In genomic region chr4:20395160-20395773, GRCh38 we compare ENCODE assay signal across 9 cellular contexts.
A peak's percentile ranks its signal among the peaks of the same experiment; 100 is the strongest.
DNase-seq lines count a peak whose midpoint lies in the region; ATAC-seq and TF ChIP-seq lines count a peak whose summit lies in the region.
"Had no signal": no experiment of that assay in that cellular context is flagged by ENCODE, and none has a peak within 500 bp of the region (broad histone marks: within the 10 kb centered on the region; RNA-seq: fewer than 3 reads in every experiment).

No MANE protein-coding gene starts in this region.

- TF ChIP-seq CTCF in WTC11 (IDR thresholded peaks at IDR 0.05) (peak; percentile 60), type B pancreatic cell (conservative IDR thresholded peaks at IDR 0.05) (peak; percentile 74), vagina (IDR thresholded peaks at IDR 0.05) (no peak)

- H3K4me1 ChIP-seq in iPS DF 6.9 (ENCODE audit: control insufficient read depth, insufficient read depth, low read length) (no peaks in the 10 kb centered on the region), vagina (no peaks in the 10 kb centered on the region)

- H3K4me1 Mint-ChIP-seq in WTC11 (peaks cover 17% of the 10 kb centered on the region), type B pancreatic cell (ENCODE audit: unreplicated experiment) (peaks cover 4% of the 10 kb centered on the region)
- H3K4me1 Mint-ChIP-seq: activated naive CD4-positive, alpha-beta T cell treated with anti-CD3 and anti-CD28 coated beads, Interleukin-2, amount 50 U/mL, for 24 hours had no signal

- H3K36me3 ChIP-seq in iPS DF 6.9 (ENCODE audit: control insufficient read depth, insufficient read depth, low read length): no peaks in the 10 kb centered on the region
- no peaks in the 10 kb centered on the region for H3K36me3 ChIP-seq in vagina

- no peaks in the 10 kb centered on the region for H3K9me3 Mint-ChIP-seq in WTC11
- no peaks in the 10 kb centered on the region for H3K9me3 Mint-ChIP-seq in type B pancreatic cell
- H3K9me3 Mint-ChIP-seq: activated naive CD4-positive, alpha-beta T cell treated with anti-CD3 and anti-CD28 coated beads, Interleukin-2, amount 50 U/mL, for 24 hours had no signal

- no peak overlapping the region for H3K27ac Mint-ChIP-seq in WTC11
- no peak overlapping the region for H3K27ac Mint-ChIP-seq in type B pancreatic cell
- H3K27ac Mint-ChIP-seq: activated naive CD4-positive, alpha-beta T cell treated with anti-CD3 and anti-CD28 coated beads, Interleukin-2, amount 50 U/mL, for 24 hours had no signal

- no peak for TF ChIP-seq POLR2A in vagina (IDR thresholded peaks at IDR 0.05)

- H3K9me3 ChIP-seq in iPS DF 6.9 (ENCODE audit: control insufficient read depth, insufficient read depth, low read length): no peaks in the 10 kb centered on the region
- no peaks in the 10 kb centered on the region for H3K9me3 ChIP-seq in vagina

- H3K27ac ChIP-seq in iPS DF 6.9 (ENCODE audit: low read length): no peak overlapping the region
- H3K27ac ChIP-seq in vagina: no peak overlapping the region

- WGBS in iPS DF 6.9 (ENCODE audit: insufficient coverage, insufficient read length): no CpG with 5 or more reads among the region's 3 CpGs

- intact Hi-C loops in vagina (cut with DNase I): no loop called here

- CTCF ChIA-PET in WTC11 (lab: Charles Lee): interaction anchor here (0.6 to 2.0 kb wide), 18 partner anchors 9 to 1358 kb away, joined by 3 to 15 read pairs (median 4); no protein-coding TSS in a partner anchor

- DNase-seq in NOMO-1 treated with DMSO at 0.1 percent for 48 hours (lab: John Stamatoyannopoulos, UW; ENCODE audit: unreplicated experiment) (peak; percentile 6), NOMO-1 treated with dmso at 0.1 percent for 144 hours (lab: John Stamatoyannopoulos, UW; ENCODE audit: unreplicated experiment) (no peak), H4 (ENCODE audit: low spot score) (peak; percentile 38), NCI-H1048 (lab: John Stamatoyannopoulos, UW) (peak; percentile 7), WTC11 (ENCODE audit: low spot score) (peak; percentile 73), iPS DF 6.9 (ENCODE audit: low read depth, low spot score) (peak; percentile 64), type B pancreatic cell (ENCODE audit: extremely low spot score, unreplicated experiment) (no peak), vagina (ENCODE audit: extremely low spot score in 2 of 2) (no peak)

- H3K4me3 Mint-ChIP-seq in WTC11 (no peak overlapping the region), type B pancreatic cell (no peak overlapping the region)
- H3K4me3 Mint-ChIP-seq: activated naive CD4-positive, alpha-beta T cell treated with anti-CD3 and anti-CD28 coated beads, Interleukin-2, amount 50 U/mL, for 24 hours had no signal

- POLR2A ChIA-PET in WTC11 (lab: Charles Lee): interaction anchor here (0.5 kb wide), 1 partner anchor 20 kb away, joined by 8 read pairs; no protein-coding TSS in a partner anchor

- H3K27me3 ChIP-seq in iPS DF 6.9 (ENCODE audit: control insufficient read depth, insufficient read depth, low read length): no peaks in the 10 kb centered on the region
- H3K27me3 ChIP-seq in vagina: no peaks in the 10 kb centered on the region

- H3K4me3 ChIP-seq in iPS DF 6.9 (ENCODE audit: low read length) (no peak overlapping the region), vagina (no peak overlapping the region)

- no peaks in the 10 kb centered on the region for H3K36me3 Mint-ChIP-seq in WTC11
- no peaks in the 10 kb centered on the region for H3K36me3 Mint-ChIP-seq in type B pancreatic cell
- H3K36me3 Mint-ChIP-seq: activated naive CD4-positive, alpha-beta T cell treated with anti-CD3 and anti-CD28 coated beads, Interleukin-2, amount 50 U/mL, for 24 hours had no signal

- ATAC-seq in WTC11: peak; percentile 94

- no peaks in the 10 kb centered on the region for H3K27me3 Mint-ChIP-seq in WTC11 (ENCODE audit: low read depth)
- H3K27me3 Mint-ChIP-seq in type B pancreatic cell: no peaks in the 10 kb centered on the region

TF ChIP-seq in WTC11, 78 proteins besides CTCF, POLR2A, EP300 and RAD21:
- no peak for TF ChIP-seq PREB (CRISPR knock-in tag; IDR thresholded peaks at IDR 0.05; ENCODE audit: borderline replicate concordance)
- no peak for TF ChIP-seq NFE2L1 (CRISPR knock-in tag; IDR thresholded peaks at IDR 0.05)
- TF ChIP-seq ZNF281 (CRISPR knock-in tag; IDR thresholded peaks at IDR 0.05): no peak
- TF ChIP-seq TCF7 (CRISPR knock-in tag; IDR thresholded peaks at IDR 0.05; ENCODE audit: low read depth): no peak
- TF ChIP-seq IRF2 (CRISPR knock-in tag; IDR thresholded peaks at IDR 0.05; ENCODE audit: borderline replicate concordance, low read depth): no peak
- no peak for TF ChIP-seq ZNF232 (CRISPR knock-in tag; IDR thresholded peaks at IDR 0.05)
- no peak for TF ChIP-seq STAT6 (CRISPR knock-in tag; conservative IDR thresholded peaks at IDR 0.05; ENCODE audit: low read depth)
TF ChIP-seq in WTC11: peak in this region for 0.

Comparison
In these comparisons a context has a peak if more than half of its experiments do, and no peak if none do; other contexts are left out.
1. DNase-seq: peak in NOMO-1 treated with DMSO at 0.1 percent for 48 hours (single experiment), H4 (single experiment), NCI-H1048 (single experiment), WTC11 (single experiment) and iPS DF 6.9 (single experiment); none in NOMO-1 treated with dmso at 0.1 percent for 144 hours (single experiment), type B pancreatic cell (single experiment) and vagina (0 of 2).
2. CTCF ChIP-seq: peak in WTC11 (single experiment) and type B pancreatic cell (single experiment); none in vagina (0 of 3).